Comparison of ENCODE assay signal across 1 cellular context in the genomic region with DNA sequence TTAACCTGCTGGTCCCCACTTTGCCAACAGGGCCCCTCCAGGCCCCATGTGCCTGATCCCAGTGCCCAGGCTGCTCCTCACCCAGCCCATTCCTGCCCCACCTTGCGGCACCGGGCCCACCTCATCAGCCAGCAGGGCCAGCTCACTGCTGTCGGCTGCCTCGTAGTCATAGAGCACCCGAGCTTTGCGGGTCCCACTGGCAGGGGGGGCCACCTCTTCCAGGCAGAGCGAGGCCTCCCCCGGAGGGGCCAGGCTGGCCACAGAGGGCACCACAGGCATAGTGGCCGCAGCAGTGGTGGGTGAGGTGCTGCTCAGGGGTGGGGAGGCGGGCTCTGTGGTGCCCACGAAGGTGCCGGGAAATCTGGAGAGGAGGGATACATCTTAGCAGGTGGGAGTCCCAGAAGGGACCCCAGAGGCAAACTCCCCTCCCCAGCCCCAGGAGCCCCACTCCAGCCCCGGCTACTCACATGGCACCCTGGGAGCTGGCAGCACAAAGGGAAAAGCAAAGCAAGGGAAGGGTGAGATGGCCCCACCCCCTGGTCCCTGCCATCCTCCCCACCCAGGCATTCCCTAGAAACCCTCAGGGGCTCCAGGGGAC.
TF ChIP-seq lines count a peak whose summit lies in the region.

No MANE protein-coding gene starts in this region.

TF ChIP-seq in HepG2, 621 proteins besides CTCF, POLR2A, EP300 and RAD21:
- TF ChIP-seq GTF2F1 (IDR thresholded peaks at IDR 0.05; ENCODE audit: low read length), result no peak
- TF ChIP-seq ZNF556 (CRISPR knock-in tag; IDR thresholded peaks at IDR 0.05; ENCODE audit: borderline replicate concordance), result no peak
- no peak for TF ChIP-seq ZSCAN25 (CRISPR knock-in tag; IDR thresholded peaks at IDR 0.05)
- no peak for TF ChIP-seq JUND (CRISPR knock-in tag; IDR thresholded peaks at IDR 0.05)
- no peak for TF ChIP-seq WIZ (CRISPR knock-in tag; IDR thresholded peaks at IDR 0.05)
- TF ChIP-seq, protein P1, sequence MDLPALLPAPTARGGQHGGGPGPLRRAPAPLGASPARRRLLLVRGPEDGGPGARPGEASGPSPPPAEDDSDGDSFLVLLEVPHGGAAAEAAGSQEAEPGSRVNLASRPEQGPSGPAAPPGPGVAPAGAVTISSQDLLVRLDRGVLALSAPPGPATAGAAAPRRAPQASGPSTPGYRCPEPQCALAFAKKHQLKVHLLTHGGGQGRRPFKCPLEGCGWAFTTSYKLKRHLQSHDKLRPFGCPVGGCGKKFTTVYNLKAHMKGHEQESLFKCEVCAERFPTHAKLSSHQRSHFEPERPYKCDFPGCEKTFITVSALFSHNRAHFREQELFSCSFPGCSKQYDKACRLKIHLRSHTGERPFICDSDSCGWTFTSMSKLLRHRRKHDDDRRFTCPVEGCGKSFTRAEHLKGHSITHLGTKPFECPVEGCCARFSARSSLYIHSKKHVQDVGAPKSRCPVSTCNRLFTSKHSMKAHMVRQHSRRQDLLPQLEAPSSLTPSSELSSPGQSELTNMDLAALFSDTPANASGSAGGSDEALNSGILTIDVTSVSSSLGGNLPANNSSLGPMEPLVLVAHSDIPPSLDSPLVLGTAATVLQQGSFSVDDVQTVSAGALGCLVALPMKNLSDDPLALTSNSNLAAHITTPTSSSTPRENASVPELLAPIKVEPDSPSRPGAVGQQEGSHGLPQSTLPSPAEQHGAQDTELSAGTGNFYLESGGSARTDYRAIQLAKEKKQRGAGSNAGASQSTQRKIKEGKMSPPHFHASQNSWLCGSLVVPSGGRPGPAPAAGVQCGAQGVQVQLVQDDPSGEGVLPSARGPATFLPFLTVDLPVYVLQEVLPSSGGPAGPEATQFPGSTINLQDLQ (CRISPR knock-in tag; IDR thresholded peaks at IDR 0.05), result no peak
- no peak for TF ChIP-seq KAT8 (CRISPR knock-in tag; IDR thresholded peaks at IDR 0.05)
- TF ChIP-seq SRSF4 (IDR thresholded peaks at IDR 0.05; ENCODE audit: low read depth, low read length, poor library complexity, severe bottlenecking), result no peak
- TF ChIP-seq ZNF746 (CRISPR knock-in tag; IDR thresholded peaks at IDR 0.05), result no peak
- TF ChIP-seq, protein P2, sequence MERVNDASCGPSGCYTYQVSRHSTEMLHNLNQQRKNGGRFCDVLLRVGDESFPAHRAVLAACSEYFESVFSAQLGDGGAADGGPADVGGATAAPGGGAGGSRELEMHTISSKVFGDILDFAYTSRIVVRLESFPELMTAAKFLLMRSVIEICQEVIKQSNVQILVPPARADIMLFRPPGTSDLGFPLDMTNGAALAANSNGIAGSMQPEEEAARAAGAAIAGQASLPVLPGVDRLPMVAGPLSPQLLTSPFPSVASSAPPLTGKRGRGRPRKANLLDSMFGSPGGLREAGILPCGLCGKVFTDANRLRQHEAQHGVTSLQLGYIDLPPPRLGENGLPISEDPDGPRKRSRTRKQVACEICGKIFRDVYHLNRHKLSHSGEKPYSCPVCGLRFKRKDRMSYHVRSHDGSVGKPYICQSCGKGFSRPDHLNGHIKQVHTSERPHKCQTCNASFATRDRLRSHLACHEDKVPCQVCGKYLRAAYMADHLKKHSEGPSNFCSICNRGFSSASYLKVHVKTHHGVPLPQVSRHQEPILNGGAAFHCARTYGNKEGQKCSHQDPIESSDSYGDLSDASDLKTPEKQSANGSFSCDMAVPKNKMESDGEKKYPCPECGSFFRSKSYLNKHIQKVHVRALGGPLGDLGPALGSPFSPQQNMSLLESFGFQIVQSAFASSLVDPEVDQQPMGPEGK (CRISPR knock-in tag; IDR thresholded peaks at IDR 0.05), result no peak
- no peak for TF ChIP-seq ZNF510 (CRISPR knock-in tag; IDR thresholded peaks at IDR 0.05; ENCODE audit: low read depth)
- TF ChIP-seq HNF4G (IDR thresholded peaks at IDR 0.05; ENCODE audit: borderline replicate concordance, low read depth, low read length), result no peak
- TF ChIP-seq HNF4G (CRISPR knock-in tag; IDR thresholded peaks at IDR 0.05; ENCODE audit: borderline replicate concordance, low read depth), result no peak
- TF ChIP-seq ZNF124 (CRISPR knock-in tag; IDR thresholded peaks at IDR 0.05), result no peak
- TF ChIP-seq RBFOX2 (IDR thresholded peaks at IDR 0.05; ENCODE audit: low read depth, low read length), result peak; percentile 21; the same call in 1 of the 2 replicates
- TF ChIP-seq AGO2 (optimal IDR thresholded peaks at IDR 0.05; ENCODE audit: low read depth, low read length), result peak; percentile 62
TF ChIP-seq in HepG2: peak in this region for 2.
